In the genomic region with DNA sequence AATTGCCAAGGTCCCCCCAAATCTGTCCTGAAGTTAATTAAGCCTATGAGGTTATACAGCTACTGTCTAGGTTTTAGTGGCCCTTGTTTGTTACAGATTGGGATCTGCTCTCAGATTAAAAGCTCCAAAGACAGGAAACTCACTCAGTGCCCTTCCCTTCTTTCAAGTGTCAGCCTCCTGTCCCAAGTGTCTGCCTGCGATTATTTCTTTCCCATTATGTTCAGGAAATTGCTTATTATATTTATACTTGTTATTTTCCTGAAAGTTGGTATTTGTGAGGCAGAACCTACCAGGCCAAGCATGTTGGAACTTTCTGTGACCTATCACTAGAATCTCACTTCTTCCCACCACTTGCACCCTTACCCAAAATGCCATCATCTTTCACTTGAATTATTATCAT, we compare ENCODE assay signal across 17 cellular contexts.
DNase-seq lines count a peak whose midpoint lies in the region; ATAC-seq, FAIRE-seq and TF ChIP-seq lines count a peak whose summit lies in the region.
"Had no signal": no experiment of that assay in that cellular context is flagged by ENCODE, and none has a peak within 500 bp of the region (broad histone marks: within the 10 kb centered on the region; RNA-seq: fewer than 3 reads in every experiment).

No MANE protein-coding gene starts in this region.

- no peak overlapping the region for H3K14ac ChIP-seq in mesenchymal stem cell (ENCODE audit: low read length in 2 of 2)

- TF ChIP-seq CTCF in A549 (IDR thresholded peaks at IDR 0.05) (no peak), Calu3 (IDR thresholded peaks at IDR 0.05; ENCODE audit: unreplicated experiment) (no peak), brain microvascular endothelial cell (IDR thresholded peaks at IDR 0.05; ENCODE audit: low read depth, low read length, missing control alignments) (no peak), uterus (IDR thresholded peaks at IDR 0.05) (no peak)

- in situ Hi-C loops in brain microvascular endothelial cell (cut with HindIII; ENCODE audit: low pct_ligation_motif_present, low sequenced_read_pairs) = no loop called here

- H3K9me3 ChIP-seq in A549 (peaks cover 22% of the 10 kb centered on the region; the same call in 2 of the 3 replicates), mesenchymal stem cell (ENCODE audit: control insufficient read depth, low read length) (peaks cover 23% of the 10 kb centered on the region), uterus (no peaks in the 10 kb centered on the region)
- H3K9me3 ChIP-seq: BE2C had no signal

- CTCF ChIA-PET in A549 (lab: Yijun Ruan, JAX) = interaction anchor here (0.8 to 1.6 kb wide), 5 partner anchors 31 to 297 kb away, joined by 3 to 6 read pairs (median 3); no protein-coding TSS in a partner anchor
- CTCF ChIA-PET in Calu3 (lab: Charles Lee) = interaction anchor here (0.9 to 1.3 kb wide), 3 partner anchors 35 to 83 kb away, joined by 3 to 5 read pairs (median 5); no protein-coding TSS in a partner anchor

- ATAC-seq in A549 = no peak; a peak in 1 of 6 replicates
- ATAC-seq: GM23338 had no signal

- intact Hi-C loops in Calu3 (cut with micrococcal nuclease; ENCODE audit: unreplicated experiment) = loop anchor here (1.0 kb wide), 1 partner anchor 72 kb away; no protein-coding TSS in a partner anchor
- intact Hi-C loops in uterus (cut with DNase I; ENCODE audit: low total_unique reads) = no loop called here

- TF ChIP-seq POLR2A in A549 (IDR thresholded peaks at IDR 0.05; ENCODE audit: low read length) (no peak), uterus (IDR thresholded peaks at IDR 0.05) (no peak)

- H3K4me1 Mint-ChIP-seq in Calu3 (ENCODE audit: low read depth, unreplicated experiment) = peaks cover 37% of the 10 kb centered on the region
- H3K4me1 Mint-ChIP-seq: GM23338 had no signal

- no peak overlapping the region for H3K23ac ChIP-seq in mesenchymal stem cell (ENCODE audit: low read length in 2 of 2)

- no TSS peak for BruUV-seq in Calu3 (replicated peaks; lab: Mats Ljungman, UMichigan)

- H2BK12ac ChIP-seq in mesenchymal stem cell (ENCODE audit: low read length in 2 of 2) = no peak overlapping the region

- H2AFZ ChIP-seq in mesenchymal stem cell (ENCODE audit: low read depth, low read length) = no peak overlapping the region
- H2AFZ ChIP-seq: GM23338 had no signal

- H3K4me2 ChIP-seq in A549 (peak overlapping the region; percentile 70), mesenchymal stem cell (ENCODE audit: low read length, poor library complexity, severe bottlenecking) (no peak overlapping the region)
- H3K4me2 ChIP-seq: GM23338 had no signal

- H3K36me3 ChIP-seq in brain microvascular endothelial cell (replicated peaks) (no peaks in the 10 kb centered on the region), mesenchymal stem cell (ENCODE audit: control insufficient read depth in 1 of 2, insufficient read depth in 2 of 2, low read depth in 1 of 2, low read length in 2 of 2) (no peaks in the 10 kb centered on the region), uterus (no peaks in the 10 kb centered on the region)
- H3K36me3 ChIP-seq: BE2C had no signal

- H3K27ac Mint-ChIP-seq in Calu3 (ENCODE audit: unreplicated experiment) = peak overlapping the region; percentile 90
- H3K27ac Mint-ChIP-seq: IgD-negative memory B cell had no signal

- no peaks in the 10 kb centered on the region for H3K79me1 ChIP-seq in mesenchymal stem cell (replicated peaks; ENCODE audit: low read length, poor library complexity, severe bottlenecking)

- H3K4me3 ChIP-seq in A549 (no peak overlapping the region), brain microvascular endothelial cell (ENCODE audit: low read depth, low read length) (no peak overlapping the region), mesenchymal stem cell (ENCODE audit: insufficient read depth in 1 of 2, low read depth in 1 of 2, low read length in 2 of 2) (no peak overlapping the region), uterus (no peak overlapping the region)
- H3K4me3 ChIP-seq: GM23338 had no signal

- H2BK15ac ChIP-seq in mesenchymal stem cell (ENCODE audit: low read depth, poor library complexity, severe bottlenecking) = no peak overlapping the region

- no peak for TF ChIP-seq EP300 in A549 (IDR thresholded peaks at IDR 0.05)

- H2BK120ac ChIP-seq in mesenchymal stem cell (ENCODE audit: low read depth, low read length) = no peak overlapping the region

- H3K27me3 Mint-ChIP-seq in Calu3 (ENCODE audit: unreplicated experiment) = no peaks in the 10 kb centered on the region

- no peak overlapping the region for H4K91ac ChIP-seq in mesenchymal stem cell (ENCODE audit: low read length)

- H3K9ac ChIP-seq in mesenchymal stem cell (ENCODE audit: low read length) = peak overlapping the region; percentile 21

- POLR2A ChIA-PET in A549 (lab: Yijun Ruan, JAX) = interaction anchor here (0.8 kb wide), 1 partner anchor 36 kb away, joined by 5 read pairs; no protein-coding TSS in a partner anchor

- H2AK5ac ChIP-seq in mesenchymal stem cell (ENCODE audit: low read length, severe bottlenecking) = no peak overlapping the region

- DNase-seq in A549 (ENCODE audit: low read depth in 1 of 2, low spot score in 1 of 2) = no peak
- no peak for DNase-seq in Calu3
- no peak for DNase-seq in brain microvascular endothelial cell
- no peak for DNase-seq in mesenchymal stem cell
- DNase-seq in activated gamma-delta T cell treated with Interleukin-2 at 50 U/mL for 16 hours = no peak
- no peak for DNase-seq in uterus
- no peak for DNase-seq in GM19240 (ENCODE audit: insufficient read length, low spot score)
- DNase-seq: 8988T; BE2C; CD4-positive, alpha-beta memory T cell; DMS53; GF-D8; H7; KG1 had no signal

- peak overlapping the region; percentile 91 to 96 for H3K27ac ChIP-seq in A549
- H3K27ac ChIP-seq in brain microvascular endothelial cell = peak overlapping the region; percentile 60
- no peak overlapping the region for H3K27ac ChIP-seq in mesenchymal stem cell (ENCODE audit: low read length, poor library complexity, severe bottlenecking)
- H3K27ac ChIP-seq in uterus = no peak overlapping the region
- H3K27ac ChIP-seq: C4-2B had no signal

- peak overlapping the region in 1 of 2 experiments; percentile 2 for H3K18ac ChIP-seq in mesenchymal stem cell (ENCODE audit: low read depth in 1 of 2, low read length in 2 of 2)

- H3K9me3 Mint-ChIP-seq in Calu3 (ENCODE audit: low read depth, unreplicated experiment) = peaks cover 3% of the 10 kb centered on the region
- H3K9me3 Mint-ChIP-seq: GM23338 had no signal

- H2BK5ac ChIP-seq in mesenchymal stem cell (ENCODE audit: low read depth, low read length, poor library complexity, severe bottlenecking) = no peak overlapping the region

- WGBS in A549 (ENCODE audit: missing lambda C conversion rate) = 42% methylated on average over 1 of the region's 1 CpG
- WGBS in mesenchymal stem cell = no CpG with 5 or more reads among the region's 1 CpG

- no peak for FAIRE-seq in A549 (lab: Jason Lieb, UNC)

- no peak for TF ChIP-seq RAD21 in A549 (conservative IDR thresholded peaks at IDR 0.05 in 1 of 2, IDR thresholded peaks at IDR 0.05 in 1 of 2)

- peaks cover 20% of the 10 kb centered on the region for H3K36me3 Mint-ChIP-seq in Calu3 (ENCODE audit: insufficient read depth, unreplicated experiment)
- H3K36me3 Mint-ChIP-seq: CD4-positive, alpha-beta memory T cell; IgD-negative memory B cell had no signal

- H3K4me1 ChIP-seq in A549 = peaks cover 56% of the 10 kb centered on the region
- peaks cover 2% of the 10 kb centered on the region for H3K4me1 ChIP-seq in mesenchymal stem cell (ENCODE audit: control insufficient read depth, insufficient read depth, low read depth, low read length)
- H3K4me1 ChIP-seq in uterus = no peaks in the 10 kb centered on the region
- H3K4me1 ChIP-seq: BE2C had no signal

- H3K4ac ChIP-seq in mesenchymal stem cell (ENCODE audit: low read depth in 1 of 2, low read length in 2 of 2) = no peak overlapping the region

- no peak overlapping the region for H3K4me3 Mint-ChIP-seq in Calu3 (ENCODE audit: low read depth, unreplicated experiment)
- H3K4me3 Mint-ChIP-seq: CD4-positive, alpha-beta memory T cell; GM23338; IgD-negative memory B cell had no signal

- H3K27me3 ChIP-seq in brain microvascular endothelial cell (replicated peaks) (no peaks in the 10 kb centered on the region), mesenchymal stem cell (ENCODE audit: control insufficient read depth in 1 of 2, insufficient read depth in 1 of 2, low read length in 2 of 2) (no peaks in the 10 kb centered on the region), uterus (no peaks in the 10 kb centered on the region)
- H3K27me3 ChIP-seq: BE2C had no signal

- H4K8ac ChIP-seq in mesenchymal stem cell (ENCODE audit: low read length) = no peak overlapping the region

TF ChIP-seq in A549, 52 proteins besides CTCF, POLR2A, EP300 and RAD21:
- no peak for TF ChIP-seq KDM5A (IDR thresholded peaks at IDR 0.05)
- TF ChIP-seq HOXA7 (CRISPR knock-in tag; IDR thresholded peaks at IDR 0.05) = 0 out of 2 replicates have a peak, but pooled peaks have one; percentile 26

Comparison
In these comparisons a context has a peak if more than half of its experiments do, and no peak if none do; other contexts are left out.
1. H3K27ac ChIP-seq: peak in A549 (2 of 2) and brain microvascular endothelial cell (single experiment); none in mesenchymal stem cell (single experiment) and uterus (0 of 2).